ENCODE assay signal across 34 cellular contexts in genomic region chr3:181920409-181920808, GRCh38.
"Had no signal": no experiment of that assay in that cellular context is flagged by ENCODE, and none has a peak within 500 bp of the region (broad histone marks: within the 10 kb centered on the region; RNA-seq: fewer than 3 reads in every experiment).

No MANE protein-coding gene starts in this region.

- H3K4me1 Mint-ChIP-seq: activated CD4-positive, alpha-beta T cell treated with anti-CD3 and anti-CD28 coated beads for 36 hours; activated CD8-positive, alpha-beta memory T cell treated with anti-CD3 and anti-CD28 coated beads, Interleukin-2, amount 10 ng/mL, durations not matched to agents 7 days and 5 days; activated naive CD4-positive, alpha-beta T cell treated with anti-CD3 and anti-CD28 coated beads, Interleukin-2, amount 10 ng/mL, durations not matched to agents 7 days and 5 days; activated naive CD8-positive, alpha-beta T cell treated with anti-CD3 and anti-CD28 coated beads, Interleukin-2, amount 50 U/mL, for 24 hours had no signal

- H3K27ac ChIP-seq: KMS-11, Peyer's patch had no signal

- DNase-seq: activated CD4-positive, alpha-beta memory T cell treated with anti-CD3 and anti-CD28 coated beads for 36 hours; activated CD4-positive, alpha-beta T cell treated with anti-CD3 and anti-CD28 coated beads for 36 hours; activated CD4-positive, alpha-beta T cell treated with anti-CD3 and anti-CD28 coated beads, Interleukin-2, amount 50 U/mL, for 1 hour; activated CD8-positive, alpha-beta memory T cell treated with anti-CD3 and anti-CD28 coated beads for 24 hours; activated CD8-positive, alpha-beta memory T cell treated with anti-CD3 and anti-CD28 coated beads, Interleukin-2, amount 10 ng/mL, durations not matched to agents 7 days and 5 days; activated CD8-positive, alpha-beta memory T cell treated with anti-CD3 and anti-CD28 coated beads, Interleukin-2, amount 50 U/mL, for 48 hours; activated effector memory CD4-positive, alpha-beta T cell treated with Interleukin-2 at 50 U/mL for 16 hours; activated naive CD4-positive, alpha-beta T cell treated with anti-CD3 and anti-CD28 coated beads, Interleukin-2, amount 10 ng/mL, durations not matched to agents 7 days and 5 days; activated naive CD8-positive, alpha-beta T cell treated with anti-CD3 and anti-CD28 coated beads, Interleukin-2, amount 50 U/mL, for 24 hours; activated T-cell treated with anti-CD3 and anti-CD28 coated beads, Interleukin-2, amount 50 U/mL, for 48 hours; anterior cingulate cortex; central memory CD4-positive, alpha-beta T cell; NCI-H1105; NCI-H1436; NCI-H1694; NCI-H1930; NCI-H2081 treated with DMSO at 0.1 percent for 48 hours; NCI-H226; NCI-H446 treated with DMSO at 0.1 percent for 48 hours; NCI-H524; NK-92 treated with Interleukin-12 subunit alpha and Interleukin-12 subunit beta, amount 100 ng/mL, for 24 hours; Peyer's patch; SIG-M5; SW 1271; T-helper 1 cell; T-helper 2 cell; T-helper 9 cell had no signal

- H3K4me3 ChIP-seq: Peyer's patch had no signal

- H3K4me1 ChIP-seq: Peyer's patch had no signal

- H3K36me3 ChIP-seq: Peyer's patch had no signal

- H3K9me3 Mint-ChIP-seq: activated naive CD8-positive, alpha-beta T cell treated with anti-CD3 and anti-CD28 coated beads, Interleukin-2, amount 50 U/mL, for 24 hours had no signal

- H3K9me3 ChIP-seq: Peyer's patch had no signal

- H3K4me3 Mint-ChIP-seq: activated CD4-positive, alpha-beta memory T cell treated with anti-CD3 and anti-CD28 coated beads for 36 hours; activated CD4-positive, alpha-beta T cell treated with anti-CD3 and anti-CD28 coated beads for 36 hours; activated CD8-positive, alpha-beta memory T cell treated with anti-CD3 and anti-CD28 coated beads, Interleukin-2, amount 10 ng/mL, durations not matched to agents 7 days and 5 days; activated naive CD4-positive, alpha-beta T cell treated with anti-CD3 and anti-CD28 coated beads, Interleukin-2, amount 10 ng/mL, durations not matched to agents 7 days and 5 days; activated naive CD8-positive, alpha-beta T cell; activated naive CD8-positive, alpha-beta T cell treated with anti-CD3 and anti-CD28 coated beads, Interleukin-2, amount 50 U/mL, for 24 hours; brain; WTC11 had no signal

- ATAC-seq: activated CD4-positive, alpha-beta T cell treated with anti-CD3 and anti-CD28 coated beads for 36 hours; activated CD4-positive, CD25-positive, alpha-beta regulatory T cell treated with anti-CD3 and anti-CD28 coated beads, Interleukin-2, amount 50 U/mL, for 24 hours; activated CD8-positive, alpha-beta memory T cell treated with anti-CD3 and anti-CD28 coated beads, Interleukin-2, amount 10 ng/mL, durations not matched to agents 7 days and 5 days; activated naive CD8-positive, alpha-beta T cell treated with anti-CD3 and anti-CD28 coated beads, Interleukin-2, amount 50 U/mL, for 24 hours; Right ventricle myocardium inferior; SK-N-SH treated with all-trans-retinoic acid at 6 μM for 48 hours; WTC11 had no signal

- H3K36me3 Mint-ChIP-seq: activated CD4-positive, alpha-beta memory T cell treated with anti-CD3 and anti-CD28 coated beads for 36 hours; activated CD8-positive, alpha-beta memory T cell treated with anti-CD3 and anti-CD28 coated beads, Interleukin-2, amount 10 ng/mL, durations not matched to agents 7 days and 5 days; activated naive CD4-positive, alpha-beta T cell treated with anti-CD3 and anti-CD28 coated beads, Interleukin-2, amount 10 ng/mL, durations not matched to agents 7 days and 5 days; activated naive CD8-positive, alpha-beta T cell; brain had no signal

- H3K27ac Mint-ChIP-seq: activated CD4-positive, alpha-beta memory T cell treated with anti-CD3 and anti-CD28 coated beads for 36 hours; activated CD4-positive, alpha-beta T cell treated with anti-CD3 and anti-CD28 coated beads for 36 hours; activated CD8-positive, alpha-beta memory T cell treated with anti-CD3 and anti-CD28 coated beads, Interleukin-2, amount 10 ng/mL, durations not matched to agents 7 days and 5 days; activated naive CD4-positive, alpha-beta T cell treated with anti-CD3 and anti-CD28 coated beads, Interleukin-2, amount 10 ng/mL, durations not matched to agents 7 days and 5 days; activated naive CD8-positive, alpha-beta T cell; brain; WTC11 had no signal

- H3K27me3 ChIP-seq: Peyer's patch had no signal

- H3K27me3 Mint-ChIP-seq: activated CD4-positive, alpha-beta memory T cell treated with anti-CD3 and anti-CD28 coated beads for 36 hours; activated CD8-positive, alpha-beta memory T cell treated with anti-CD3 and anti-CD28 coated beads, Interleukin-2, amount 10 ng/mL, durations not matched to agents 7 days and 5 days; activated naive CD4-positive, alpha-beta T cell treated with anti-CD3 and anti-CD28 coated beads, Interleukin-2, amount 10 ng/mL, durations not matched to agents 7 days and 5 days; activated naive CD8-positive, alpha-beta T cell treated with anti-CD3 and anti-CD28 coated beads, Interleukin-2, amount 50 U/mL, for 24 hours; brain had no signal

- H3K9ac ChIP-seq: KMS-11 had no signal
